8 cellular contexts compared by ENCODE assay signal in the genomic region with DNA sequence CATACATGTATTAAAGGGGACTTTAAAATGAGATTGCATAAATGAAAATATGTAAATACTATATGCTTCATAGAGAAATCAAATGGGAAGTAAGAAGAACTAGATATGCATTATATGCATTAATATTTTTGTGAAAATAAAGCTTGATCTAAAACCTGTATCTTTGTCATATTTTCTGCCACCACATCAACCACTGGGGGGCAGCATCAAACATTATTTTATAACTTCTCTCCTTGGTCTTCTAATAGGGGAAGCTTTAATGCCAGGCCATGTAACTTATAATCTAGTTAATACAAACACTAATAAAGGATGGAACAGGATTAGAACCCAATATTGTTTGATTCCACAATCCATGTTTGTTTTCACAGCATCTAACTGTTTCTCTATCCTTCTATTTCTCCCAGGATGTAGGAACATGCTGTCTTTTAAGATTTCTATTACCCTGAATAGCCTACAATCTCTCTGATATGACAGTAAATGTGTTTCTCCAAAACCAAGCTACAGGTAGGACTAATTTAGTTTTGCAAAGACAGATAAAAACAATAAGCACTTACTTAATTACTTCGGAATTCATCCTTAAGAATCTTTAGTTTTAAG. TPM values are rescaled to one million over a fixed set of nuclear protein-coding genes. Genes with fewer than 3 reads are reported as not detected.
DNase-seq lines count a peak whose midpoint lies in the region; ATAC-seq lines count a peak whose summit lies in the region.

No MANE protein-coding gene starts in this region.

- no peaks in the 10 kb centered on the region for H3K4me1 Mint-ChIP-seq in activated CD8-positive, alpha-beta memory T cell treated with anti-CD3 and anti-CD28 coated beads, Interleukin-2, amount 10 ng/mL, durations not matched to agents 7 days and 5 days
- no peaks in the 10 kb centered on the region for H3K4me1 Mint-ChIP-seq in effector memory CD8-positive, alpha-beta T cell (ENCODE audit: low read depth in 2 of 2)

- no peaks in the 10 kb centered on the region for H3K9me3 ChIP-seq in SK-N-MC (ENCODE audit: low read depth, low read length)

- no peak overlapping the region for H3K4me3 Mint-ChIP-seq in activated CD8-positive, alpha-beta memory T cell treated with anti-CD3 and anti-CD28 coated beads, Interleukin-2, amount 10 ng/mL, durations not matched to agents 7 days and 5 days
- no peak overlapping the region for H3K4me3 Mint-ChIP-seq in effector memory CD8-positive, alpha-beta T cell

- ATAC-seq in activated CD8-positive, alpha-beta memory T cell treated with anti-CD3 and anti-CD28 coated beads, Interleukin-2, amount 10 ng/mL, durations not matched to agents 7 days and 5 days: no peak
- ATAC-seq in HG03432 (IDR thresholded peaks at IDR 0.05; ENCODE audit: unreplicated experiment): peak; percentile 53
- ATAC-seq in effector memory CD8-positive, alpha-beta T cell (replicated peaks): peak; percentile 48

- peaks cover 32% of the 10 kb centered on the region for H3K27me3 Mint-ChIP-seq in activated CD8-positive, alpha-beta memory T cell treated with anti-CD3 and anti-CD28 coated beads, Interleukin-2, amount 10 ng/mL, durations not matched to agents 7 days and 5 days
- H3K27me3 Mint-ChIP-seq in effector memory CD8-positive, alpha-beta T cell: peaks cover 10 to 18% of the 10 kb centered on the region in 2 donors

- CTCF ChIA-PET in activated CD8-positive, alpha-beta memory T cell treated with anti-CD3 and anti-CD28 coated beads, Interleukin-2, amount 10 ng/mL, durations not matched to agents 7 days and 5 days (lab: Charles Lee): interaction anchor here (0.6 to 2.9 kb wide), 16 partner anchors 10 to 692 kb away, joined by 3 to 11 read pairs (median 4); no protein-coding TSS in a partner anchor

- no peak overlapping the region for H3K27ac ChIP-seq in SK-N-MC

- H3K9me3 Mint-ChIP-seq in activated CD8-positive, alpha-beta memory T cell treated with anti-CD3 and anti-CD28 coated beads, Interleukin-2, amount 10 ng/mL, durations not matched to agents 7 days and 5 days (ENCODE audit: low read depth): no peaks in the 10 kb centered on the region
- H3K9me3 Mint-ChIP-seq in effector memory CD8-positive, alpha-beta T cell: no peaks in the 10 kb centered on the region

- no peak overlapping the region for H3K27ac Mint-ChIP-seq in activated CD8-positive, alpha-beta memory T cell treated with anti-CD3 and anti-CD28 coated beads, Interleukin-2, amount 10 ng/mL, durations not matched to agents 7 days and 5 days
- no peak overlapping the region for H3K27ac Mint-ChIP-seq in effector memory CD8-positive, alpha-beta T cell

- no peak overlapping the region for H3K9ac ChIP-seq in SK-N-MC (ENCODE audit: insufficient read length)

- peak; percentile 51 for DNase-seq in activated CD8-positive, alpha-beta memory T cell treated with anti-CD3 and anti-CD28 coated beads, Interleukin-2, amount 10 ng/mL, durations not matched to agents 7 days and 5 days
- no peak for DNase-seq in activated CD8-positive, alpha-beta memory T cell treated with anti-CD3 and anti-CD28 coated beads for 24 hours
- peak; percentile 47 for DNase-seq in SK-N-MC (ENCODE audit: low read depth, low spot score)
- peak; percentile 17 to 41 (median 24) for DNase-seq in effector memory CD8-positive, alpha-beta T cell
- peak; percentile 40 for DNase-seq in mucosa of gallbladder (ENCODE audit: low spot score)
- DNase-seq in NCI-H1930 (lab: John Stamatoyannopoulos, UW): no peak
- no peak for DNase-seq in activated gamma-delta T cell (lab: John Stamatoyannopoulos, UW)

- no peaks in the 10 kb centered on the region for H3K36me3 Mint-ChIP-seq in activated CD8-positive, alpha-beta memory T cell treated with anti-CD3 and anti-CD28 coated beads, Interleukin-2, amount 10 ng/mL, durations not matched to agents 7 days and 5 days
- no peaks in the 10 kb centered on the region for H3K36me3 Mint-ChIP-seq in effector memory CD8-positive, alpha-beta T cell (ENCODE audit: insufficient read depth)

- H3K36me3 ChIP-seq in SK-N-MC (ENCODE audit: insufficient read depth, low read length): no peaks in the 10 kb centered on the region; the same call in none of the 2 replicates

- no peak overlapping the region for H3K4me3 ChIP-seq in SK-N-MC

RNA-seq across cellular contexts. Expression of a gene that starts 10.0 kb away (rescaled TPM):
- not detected for total RNA-seq in activated CD8-positive, alpha-beta memory T cell treated with anti-CD3 and anti-CD28 coated beads, Interleukin-2, amount 10 ng/mL, durations not matched to agents 7 days and 5 days
- 0.17 TPM for total RNA-seq in mucosa of gallbladder

Comparison
In these comparisons a context has a peak if more than half of its experiments do, and no peak if none do; other contexts are left out.
1. DNase-seq: peak in activated CD8-positive, alpha-beta memory T cell treated with anti-CD3 and anti-CD28 coated beads, Interleukin-2, amount 10 ng/mL, durations not matched to agents 7 days and 5 days (single experiment), SK-N-MC (single experiment), effector memory CD8-positive, alpha-beta T cell (3 of 3) and mucosa of gallbladder (single experiment); none in activated CD8-positive, alpha-beta memory T cell treated with anti-CD3 and anti-CD28 coated beads for 24 hours (single experiment), NCI-H1930 (0 of 2) and activated gamma-delta T cell (single experiment).